ENCODE assay signal across 27 cellular contexts in genomic region chr10:22832851-22833250, GRCh38.
"Had no signal": no experiment of that assay in that cellular context is flagged by ENCODE, and none has a peak within 500 bp of the region (broad histone marks: within the 10 kb centered on the region; RNA-seq: fewer than 3 reads in every experiment).

No MANE protein-coding gene starts in this region.

- H3K4me3 ChIP-seq: adrenal gland, ascending aorta, breast epithelium, cardiac muscle cell, gastrocnemius medialis, heart left ventricle had no signal

- ATAC-seq: activated CD4-positive, CD25-positive, alpha-beta regulatory T cell treated with anti-CD3 and anti-CD28 coated beads, Interleukin-2, amount 50 U/mL, for 24 hours; activated CD8-positive, alpha-beta T cell treated with anti-CD3 and anti-CD28 coated beads for 36 hours; activated naive CD8-positive, alpha-beta T cell treated with anti-CD3 and anti-CD28 coated beads, Interleukin-2, amount 50 U/mL, for 24 hours; gastrocnemius medialis; heart left ventricle; T-helper 17 cell had no signal

- H3K4me1 ChIP-seq: adrenal gland, breast epithelium, gastrocnemius medialis had no signal

- DNase-seq: activated B cell treated with CpG ODN at 0.5 μM for 24 hours; activated CD4-positive, alpha-beta T cell treated with anti-CD3 and anti-CD28 coated beads for 48 hours; activated CD4-positive, alpha-beta T cell treated with anti-CD3 and anti-CD28 coated beads, Interleukin-2, amount 50 U/mL, for 1 hour; activated CD4-positive, alpha-beta T cell treated with anti-CD3 and anti-CD28 coated beads, Interleukin-2, amount 50 U/mL, for 48 hours; activated CD8-positive, alpha-beta memory T cell treated with anti-CD3 and anti-CD28 coated beads for 24 hours; activated CD8-positive, alpha-beta T cell treated with anti-CD3 and anti-CD28 coated beads for 36 hours; activated effector memory CD4-positive, alpha-beta T cell treated with anti-CD3 and anti-CD28 coated beads, Interleukin-2, amount 50 U/mL, for 16 hours; activated naive CD4-positive, alpha-beta T cell treated with anti-CD3 and anti-CD28 coated beads for 36 hours; activated naive CD8-positive, alpha-beta T cell treated with anti-CD3 and anti-CD28 coated beads for 36 hours; activated naive CD8-positive, alpha-beta T cell treated with anti-CD3 and anti-CD28 coated beads, Interleukin-2, amount 50 U/mL, for 24 hours; activated T-cell treated with anti-CD3 and anti-CD28 coated beads, Interleukin-2, amount 50 U/mL, for 48 hours; adrenal gland; amygdala; effector memory CD4-positive, alpha-beta T cell; endodermal cell; foreskin fibroblast; gastrocnemius medialis; glutamatergic neuron; heart left ventricle; T-helper 1 cell; T-helper 17 cell; T1000; WERI-Rb-1 had no signal

- H3K9me3 ChIP-seq: adrenal gland, ascending aorta, breast epithelium, gastrocnemius medialis had no signal

- H3K36me3 ChIP-seq: adrenal gland, ascending aorta, breast epithelium, cardiac muscle cell, gastrocnemius medialis, heart left ventricle, WERI-Rb-1 had no signal

- H3K27me3 ChIP-seq: adrenal gland, ascending aorta, breast epithelium, cardiac muscle cell, gastrocnemius medialis, heart left ventricle had no signal

- H3K27ac ChIP-seq: adrenal gland, ascending aorta, breast epithelium, gastrocnemius medialis, heart left ventricle, WERI-Rb-1 had no signal
